In the genomic region with DNA sequence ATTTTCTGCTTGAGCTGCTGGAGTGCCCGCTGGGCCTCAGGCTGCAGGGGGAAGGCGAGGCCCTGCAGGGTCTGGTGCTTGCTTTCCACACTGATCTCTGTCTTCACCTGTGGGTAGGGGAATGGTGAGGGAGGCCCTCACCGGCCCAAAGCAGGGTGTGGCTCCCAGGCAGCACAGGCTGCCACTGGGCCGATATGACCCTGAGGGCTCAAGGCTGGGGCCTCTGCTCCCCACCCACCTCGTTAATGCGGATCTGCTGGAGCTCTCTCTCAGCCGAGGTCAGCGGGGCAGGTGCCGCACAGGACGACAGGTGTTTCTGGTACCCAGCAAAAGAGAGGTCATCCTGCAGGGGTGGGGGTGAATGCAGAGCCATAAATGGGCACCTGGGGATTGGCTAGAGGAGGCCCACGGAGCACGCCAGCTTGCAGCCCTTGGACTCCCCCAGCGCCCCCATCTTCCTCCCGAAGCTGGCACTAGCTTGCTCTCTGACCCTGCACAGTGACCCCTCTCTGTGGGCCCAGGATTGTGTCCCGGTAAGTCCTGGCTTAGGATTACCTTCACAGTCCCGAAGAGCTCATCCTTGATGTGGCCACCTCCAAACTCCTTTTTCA, we compare ENCODE assay signal across 1 cellular context.
TF ChIP-seq lines count a peak whose summit lies in the region.

No MANE protein-coding gene starts in this region.

TF ChIP-seq in H1, 55 proteins besides CTCF, POLR2A, EP300 and RAD21:
- TF ChIP-seq CHD1 (IDR thresholded peaks at IDR 0.05; ENCODE audit: low read depth, low read length) (no peak), BACH1 (IDR thresholded peaks at IDR 0.05; ENCODE audit: low read length) (no peak), ATF3 (IDR thresholded peaks at IDR 0.05; ENCODE audit: insufficient read depth, low read depth, low read length) (no peak)
